In the genomic region with DNA sequence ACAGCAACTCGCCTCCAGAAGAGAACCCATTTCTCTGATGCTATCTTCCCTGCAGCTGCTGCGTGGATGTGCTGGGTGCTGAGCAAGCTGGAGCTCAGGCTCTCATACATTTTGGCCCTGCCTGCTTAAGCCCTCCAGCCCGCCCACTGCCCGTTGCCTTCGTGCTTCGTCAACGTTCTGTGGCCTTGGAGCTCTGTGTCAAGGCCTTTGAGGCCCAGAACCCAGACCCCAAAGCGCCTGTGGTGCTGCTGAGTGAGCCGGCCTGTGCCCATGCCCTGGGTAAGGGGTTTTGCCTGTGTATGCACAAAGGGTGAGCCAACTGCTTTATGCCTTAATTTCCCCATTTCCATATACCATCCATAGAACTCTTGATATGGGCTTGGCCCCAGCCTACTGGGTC, we compare ENCODE assay signal across 10 cellular contexts. TPM values are rescaled to one million over a fixed set of nuclear protein-coding genes. Genes with fewer than 3 reads are reported as not detected.
DNase-seq lines count a peak whose midpoint lies in the region; ATAC-seq and TF ChIP-seq lines count a peak whose summit lies in the region.
"Had no signal": no experiment of that assay in that cellular context is flagged by ENCODE, and none has a peak within 500 bp of the region (broad histone marks: within the 10 kb centered on the region; RNA-seq: fewer than 3 reads in every experiment).

No MANE protein-coding gene starts in this region.

- H3K4me2 ChIP-seq in DND-41 (ENCODE audit: insufficient read depth, low read length): peak overlapping the region; percentile 96
- no peak overlapping the region for H3K4me2 ChIP-seq in neural cell (ENCODE audit: low read length)

- no peaks in the 10 kb centered on the region for H3F3A ChIP-seq in neural cell (ENCODE audit: insufficient read depth, low read length, poor library complexity, severe bottlenecking)

- H4K20me1 ChIP-seq in DND-41 (ENCODE audit: insufficient read depth, low read length) (peaks cover 5% of the 10 kb centered on the region), neural cell (ENCODE audit: insufficient read depth) (peaks cover 3% of the 10 kb centered on the region)

- H3K4me1 ChIP-seq in DND-41 (ENCODE audit: insufficient read depth, low read length): peaks cover 39% of the 10 kb centered on the region

- DNase-seq in DND-41: no peak
- no peak for DNase-seq in NB4 (ENCODE audit: low read depth)
- no peak for DNase-seq in dorsolateral prefrontal cortex
- DNase-seq in activated effector memory CD4-positive, alpha-beta T cell treated with anti-CD3 and anti-CD28 coated beads, Interleukin-2, amount 50 U/mL, for 16 hours: no peak
- no peak for DNase-seq in KBM-7
- DNase-seq: aorta, kidney glomerular epithelial cell had no signal

- H2AFZ ChIP-seq in DND-41 (ENCODE audit: low read depth, low read length) (no peak overlapping the region), neural cell (ENCODE audit: low read depth, low read length) (no peak overlapping the region)

- H3K4me3 ChIP-seq in DND-41 (ENCODE audit: low read depth in 1 of 2, low read length in 2 of 2): peak overlapping the region in 1 of 2 experiments; percentile 100; a peak in 3 of 4 replicates
- H3K4me3 ChIP-seq in NB4 (ENCODE audit: low read depth, low read length): peak overlapping the region; percentile 89
- H3K4me3 ChIP-seq in dorsolateral prefrontal cortex: peak overlapping the region in 32 of 59 donors; percentile 72 to 98 (median 87)
- H3K4me3 ChIP-seq in neural cell (ENCODE audit: low read length): peak overlapping the region; percentile 85

- H3K36me3 ChIP-seq in DND-41 (ENCODE audit: insufficient read depth, low read length): peaks cover 16% of the 10 kb centered on the region
- H3K36me3 ChIP-seq in neural cell (ENCODE audit: insufficient read depth, low read length): no peaks in the 10 kb centered on the region

- TF ChIP-seq CTCF in DND-41 (IDR thresholded peaks at IDR 0.05; ENCODE audit: borderline replicate concordance, extremely low read depth, low read length, poor library complexity, severe bottlenecking): no peak
- TF ChIP-seq CTCF in NB4 (IDR thresholded peaks at IDR 0.05; ENCODE audit: low read depth, low read length): no peak
- no peak for TF ChIP-seq CTCF in dorsolateral prefrontal cortex (IDR thresholded peaks at IDR 0.05 in 54 of 56, conservative IDR thresholded peaks at IDR 0.05 in 2 of 56; ENCODE audit: low read depth in 1 of 56, partially characterized antibody in 56 of 56)
- TF ChIP-seq CTCF in neural cell (IDR thresholded peaks at IDR 0.05; ENCODE audit: poor library complexity, severe bottlenecking): no peak

- peak overlapping the region; percentile 70 for H3K9ac ChIP-seq in DND-41 (ENCODE audit: low read depth, low read length)
- no peak overlapping the region for H3K9ac ChIP-seq in neural cell (ENCODE audit: low read length)

- intact Hi-C loops in dorsolateral prefrontal cortex (cut with DNase I): no loop called here

- H3K9me2 ChIP-seq in neural cell (ENCODE audit: insufficient read depth, low read length): no peaks in the 10 kb centered on the region

- ATAC-seq in DND-41 (ENCODE audit: insufficient read depth, low read depth) (no peak), HG03280 (IDR thresholded peaks at IDR 0.05; ENCODE audit: unreplicated experiment) (no peak), GM19455 (IDR thresholded peaks at IDR 0.05; ENCODE audit: unreplicated experiment) (no peak)

- no peak for TF ChIP-seq RAD21 in neural cell (conservative IDR thresholded peaks at IDR 0.05)

- H3K9me3 ChIP-seq in DND-41 (ENCODE audit: insufficient read depth, low read length, severe bottlenecking) (no peaks in the 10 kb centered on the region), neural cell (ENCODE audit: low read length) (no peaks in the 10 kb centered on the region)

- no peak for TF ChIP-seq EP300 in neural cell (conservative IDR thresholded peaks at IDR 0.05; ENCODE audit: poor library complexity, severe bottlenecking)

- H3K27me3 ChIP-seq in DND-41 (ENCODE audit: insufficient read depth, low read length, poor library complexity): no peaks in the 10 kb centered on the region
- no peaks in the 10 kb centered on the region for H3K27me3 ChIP-seq in dorsolateral prefrontal cortex
- H3K27me3 ChIP-seq in neural cell (ENCODE audit: insufficient read depth, low read depth, low read length): no peaks in the 10 kb centered on the region

- no peak for TF ChIP-seq POLR2A in NB4 (IDR thresholded peaks at IDR 0.05; ENCODE audit: extremely low read depth, insufficient read length)

- H3K79me2 ChIP-seq in DND-41 (ENCODE audit: insufficient read depth, low read length) (peaks cover 27% of the 10 kb centered on the region), neural cell (replicated peaks; ENCODE audit: insufficient read depth, low read length) (peaks cover 10% of the 10 kb centered on the region)

- no peak overlapping the region for H3K27ac ChIP-seq in DND-41 (ENCODE audit: low read length)
- H3K27ac ChIP-seq in dorsolateral prefrontal cortex: no peak overlapping the region
- H3K27ac ChIP-seq in neural cell (ENCODE audit: low read length): no peak overlapping the region

- in situ Hi-C loops in KBM-7 (cut with MboI; ENCODE audit: low pct_unique_long_range_greater_than_20kb, low sequenced_read_pairs): no loop called here

TF ChIP-seq in neural cell, 6 proteins besides CTCF, POLR2A, EP300 and RAD21:
- no peak for TF ChIP-seq EZH2 (IDR thresholded peaks at IDR 0.05; ENCODE audit: borderline replicate concordance, insufficient read depth, low read length, poor library complexity, severe bottlenecking)
- TF ChIP-seq TAF1 (IDR thresholded peaks at IDR 0.05; ENCODE audit: low read depth): no peak
- TF ChIP-seq POLR2AphosphoS5 (IDR thresholded peaks at IDR 0.05): no peak
- TF ChIP-seq MXI1 (conservative IDR thresholded peaks at IDR 0.05; ENCODE audit: poor library complexity, severe bottlenecking): no peak
- TF ChIP-seq, protein P1, sequence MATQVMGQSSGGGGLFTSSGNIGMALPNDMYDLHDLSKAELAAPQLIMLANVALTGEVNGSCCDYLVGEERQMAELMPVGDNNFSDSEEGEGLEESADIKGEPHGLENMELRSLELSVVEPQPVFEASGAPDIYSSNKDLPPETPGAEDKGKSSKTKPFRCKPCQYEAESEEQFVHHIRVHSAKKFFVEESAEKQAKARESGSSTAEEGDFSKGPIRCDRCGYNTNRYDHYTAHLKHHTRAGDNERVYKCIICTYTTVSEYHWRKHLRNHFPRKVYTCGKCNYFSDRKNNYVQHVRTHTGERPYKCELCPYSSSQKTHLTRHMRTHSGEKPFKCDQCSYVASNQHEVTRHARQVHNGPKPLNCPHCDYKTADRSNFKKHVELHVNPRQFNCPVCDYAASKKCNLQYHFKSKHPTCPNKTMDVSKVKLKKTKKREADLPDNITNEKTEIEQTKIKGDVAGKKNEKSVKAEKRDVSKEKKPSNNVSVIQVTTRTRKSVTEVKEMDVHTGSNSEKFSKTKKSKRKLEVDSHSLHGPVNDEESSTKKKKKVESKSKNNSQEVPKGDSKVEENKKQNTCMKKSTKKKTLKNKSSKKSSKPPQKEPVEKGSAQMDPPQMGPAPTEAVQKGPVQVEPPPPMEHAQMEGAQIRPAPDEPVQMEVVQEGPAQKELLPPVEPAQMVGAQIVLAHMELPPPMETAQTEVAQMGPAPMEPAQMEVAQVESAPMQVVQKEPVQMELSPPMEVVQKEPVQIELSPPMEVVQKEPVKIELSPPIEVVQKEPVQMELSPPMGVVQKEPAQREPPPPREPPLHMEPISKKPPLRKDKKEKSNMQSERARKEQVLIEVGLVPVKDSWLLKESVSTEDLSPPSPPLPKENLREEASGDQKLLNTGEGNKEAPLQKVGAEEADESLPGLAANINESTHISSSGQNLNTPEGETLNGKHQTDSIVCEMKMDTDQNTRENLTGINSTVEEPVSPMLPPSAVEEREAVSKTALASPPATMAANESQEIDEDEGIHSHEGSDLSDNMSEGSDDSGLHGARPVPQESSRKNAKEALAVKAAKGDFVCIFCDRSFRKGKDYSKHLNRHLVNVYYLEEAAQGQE (IDR thresholded peaks at IDR 0.05; ENCODE audit: borderline replicate concordance): no peak
- no peak for TF ChIP-seq SMC3 (conservative IDR thresholded peaks at IDR 0.05; ENCODE audit: poor library complexity)

RNA-seq across cellular contexts. Expression of a gene that starts 1.1 kb away (rescaled TPM):
- 10 to 100 TPM; 12.0 to 31.1 (median 20.7) TPM for total RNA-seq in dorsolateral prefrontal cortex
- polyA plus RNA-seq in neural cell: 26.0 and 29.2 TPM in 2 replicates
- 13.1 and 16.3 TPM in 2 replicates for polyA minus RNA-seq in neural cell

RNA-seq across cellular contexts. Expression of a gene that starts 3.8 kb away (rescaled TPM):
- total RNA-seq in dorsolateral prefrontal cortex: 100 to 1,000 TPM; 112 to 276 (median 202) TPM
- 580 and 705 TPM in 2 replicates for polyA plus RNA-seq in neural cell
- 239 and 250 TPM in 2 replicates for polyA minus RNA-seq in neural cell

RNA-seq across cellular contexts. Expression of a gene that starts 8.1 kb away (rescaled TPM):
- 10 to 100 TPM; 33.5 to 97.8 (median 48.8) TPM for total RNA-seq in dorsolateral prefrontal cortex
- 129 and 147 TPM in 2 replicates for polyA plus RNA-seq in neural cell
- polyA minus RNA-seq in neural cell: 117 and 141 TPM in 2 replicates

RNA-seq across cellular contexts. Expression of a gene that starts 20.5 kb away (rescaled TPM):
- total RNA-seq in dorsolateral prefrontal cortex: 10 to 100 TPM in 119 of 120 experiments, 1 to 10 TPM in 1; 9.0 to 34.0 (median 18.6) TPM
- 16.3 and 16.5 TPM in 2 replicates for polyA plus RNA-seq in neural cell
- polyA minus RNA-seq in neural cell: 3.2 and 4.2 TPM in 2 replicates

RNA-seq across cellular contexts. Expression of a gene that starts 24.2 kb away (rescaled TPM):
- total RNA-seq in dorsolateral prefrontal cortex: 100 to 1,000 TPM in 51 of 120 experiments, 10 to 100 TPM in 69; 48.0 to 243 (median 94.5) TPM
- 29.8 and 38.4 TPM in 2 replicates for polyA plus RNA-seq in neural cell
- 36.6 and 39.0 TPM in 2 replicates for polyA minus RNA-seq in neural cell
